8 cellular contexts compared by ENCODE assay signal in genomic region chr11:18699269-18699596, GRCh38. TPM values are rescaled to one million over a fixed set of nuclear protein-coding genes. Genes with fewer than 3 reads are reported as not detected.
DNase-seq lines count a peak whose midpoint lies in the region; ATAC-seq and TF ChIP-seq lines count a peak whose summit lies in the region.

No MANE protein-coding gene starts in this region.

- H3K4me1 ChIP-seq in iPS-15b (ENCODE audit: control insufficient read depth, insufficient read depth, low read length) (peaks cover 2% of the 10 kb centered on the region), spleen (peaks cover 4 to 31% (median 23%) of the 10 kb centered on the region in 6 donors)

- 12 to 32% (median 15%) methylated on average over 7 to 9 of the region's 9 CpGs for whole genome bisulfite sequencing in spleen, 5 donors

- ATAC-seq in activated T-helper 17 cell treated with anti-CD3 and anti-CD28 coated beads, Interleukin-2, amount 50 U/mL, for 72 hours (replicated peaks): no peak
- no peak for ATAC-seq in GM18870 (IDR thresholded peaks at IDR 0.05; ENCODE audit: unreplicated experiment)

- no peaks in the 10 kb centered on the region for H3K27me3 Mint-ChIP-seq in activated T-helper 17 cell treated with anti-CD3 and anti-CD28 coated beads, Interleukin-2, amount 50 U/mL, for 72 hours

- TF ChIP-seq CTCF in HFF-Myc (IDR thresholded peaks at IDR 0.05; ENCODE audit: low read depth, low read length, missing control alignments): no peak
- no peak for TF ChIP-seq CTCF in spleen (IDR thresholded peaks at IDR 0.05 in 8 of 11, conservative IDR thresholded peaks at IDR 0.05 in 3 of 11)

- H3K27ac ChIP-seq in spleen: peak overlapping the region in 7 of 8 donors; percentile 78 to 91 (median 85)

- intact Hi-C loops in spleen (cut with DNase I; ENCODE audit: low total_unique reads): loop anchor here (10.0 kb wide), 1 partner anchor 64 kb away; the partner anchor contains the start of gene SPTY2D1

- H3K4me3 Mint-ChIP-seq in activated T-helper 17 cell treated with anti-CD3 and anti-CD28 coated beads, Interleukin-2, amount 50 U/mL, for 72 hours: peak overlapping the region; percentile 76

- H3K36me3 ChIP-seq in iPS-15b (ENCODE audit: control insufficient read depth, insufficient read depth, low read length): no peaks in the 10 kb centered on the region
- peaks cover 0 to 20% (median 0%) of the 10 kb centered on the region in 6 donors for H3K36me3 ChIP-seq in spleen

- no peaks in the 10 kb centered on the region for H3K36me3 Mint-ChIP-seq in activated T-helper 17 cell treated with anti-CD3 and anti-CD28 coated beads, Interleukin-2, amount 50 U/mL, for 72 hours (ENCODE audit: low read depth)

- no peak overlapping the region for H3K9ac ChIP-seq in iPS-15b (ENCODE audit: low read depth, low read length)

- H3K4me1 Mint-ChIP-seq in activated T-helper 17 cell treated with anti-CD3 and anti-CD28 coated beads, Interleukin-2, amount 50 U/mL, for 72 hours: peaks cover 9% of the 10 kb centered on the region

- H3K9me3 Mint-ChIP-seq in activated T-helper 17 cell treated with anti-CD3 and anti-CD28 coated beads, Interleukin-2, amount 50 U/mL, for 72 hours: no peaks in the 10 kb centered on the region

- H3K9me3 ChIP-seq in iPS-15b (ENCODE audit: control insufficient read depth, insufficient read depth, low read length) (no peaks in the 10 kb centered on the region), spleen (no peaks in the 10 kb centered on the region)

- peak overlapping the region; percentile 15 for H3K27ac Mint-ChIP-seq in activated T-helper 17 cell treated with anti-CD3 and anti-CD28 coated beads, Interleukin-2, amount 50 U/mL, for 72 hours

- H3K4me3 ChIP-seq in HFF-Myc (replicated peaks; ENCODE audit: low read depth, low read length) (peak overlapping the region; percentile 50), iPS-15b (ENCODE audit: low read depth, low read length) (peak overlapping the region; percentile 65), spleen (peak overlapping the region; percentile 70 to 91 (median 87))

- peaks cover 34% of the 10 kb centered on the region for H3K27me3 ChIP-seq in iPS-15b (ENCODE audit: control insufficient read depth, insufficient read depth, low read length)
- peaks cover 0 to 12% (median 0%) of the 10 kb centered on the region in 7 donors for H3K27me3 ChIP-seq in spleen (replicated peaks in 1 of 7)

- TF ChIP-seq POLR2A in spleen (IDR thresholded peaks at IDR 0.05): no peak

- DNase-seq in HFF-Myc (ENCODE audit: extremely low read depth, low read depth) (no peak), spleen (no peak), AG08395 (ENCODE audit: low spot score) (no peak), ecto neural progenitor cell (ENCODE audit: low spot score) (no peak)
- DNase-seq in stimulated activated CD4-positive, alpha-beta T cell treated with anti-CD3 and anti-CD28 coated beads, Interleukin-1b, Interleukin-23, amount 100 ng/mL, for 48 hours: no peak

RNA-seq across cellular contexts. Expression of gene TMEM86A, which starts 0.7 kb away (rescaled TPM):
- under 1 TPM; 0.24 to 0.40 TPM for total RNA-seq in activated T-helper 17 cell treated with anti-CD3 and anti-CD28 coated beads, Interleukin-2, amount 50 U/mL, for 72 hours
- total RNA-seq in spleen: 10 to 100 TPM in 5 of 7 donors, 1 to 10 TPM in 2; 5.1 to 25.0 (median 17.0) TPM
- 1 to 10 TPM in 2 of 3 donors, under 1 TPM in 1; 0.98 to 2.4 (median 2.0) TPM for polyA plus RNA-seq in spleen

RNA-seq across cellular contexts. Expression of gene IGSF22, which starts 26.8 kb away (rescaled TPM):
- 1 to 10 TPM in 1 of 2 donors, not detected in 1; 1.4 TPM for total RNA-seq in activated T-helper 17 cell treated with anti-CD3 and anti-CD28 coated beads, Interleukin-2, amount 50 U/mL, for 72 hours
- 1 to 10 TPM in 2 of 7 donors, under 1 TPM in 3, not detected in 2; 0.12 to 3.2 (median 0.28) TPM for total RNA-seq in spleen
- polyA plus RNA-seq in spleen: 1 to 10 TPM in 1 of 3 donors, under 1 TPM in 2; 0.54 to 1.2 (median 0.61) TPM

Comparison
In these comparisons a context has a peak if more than half of its experiments do, and no peak if none do; other contexts are left out.
1. RNA of gene TMEM86A, which starts 0.7 kb away (total RNA-seq): 5.1 to 25.0 TPM in spleen; 0.24 to 0.40 TPM in activated T-helper 17 cell treated with anti-CD3 and anti-CD28 coated beads, Interleukin-2, amount 50 U/mL, for 72 hours; every median in the first group is over 4 times any median in the second.
2. Peak in every context shown above with its lines, with median percentiles within 50 percentile points of each other: H3K4me3 ChIP-seq.